10 cellular contexts compared by ENCODE assay signal in the genomic region with DNA sequence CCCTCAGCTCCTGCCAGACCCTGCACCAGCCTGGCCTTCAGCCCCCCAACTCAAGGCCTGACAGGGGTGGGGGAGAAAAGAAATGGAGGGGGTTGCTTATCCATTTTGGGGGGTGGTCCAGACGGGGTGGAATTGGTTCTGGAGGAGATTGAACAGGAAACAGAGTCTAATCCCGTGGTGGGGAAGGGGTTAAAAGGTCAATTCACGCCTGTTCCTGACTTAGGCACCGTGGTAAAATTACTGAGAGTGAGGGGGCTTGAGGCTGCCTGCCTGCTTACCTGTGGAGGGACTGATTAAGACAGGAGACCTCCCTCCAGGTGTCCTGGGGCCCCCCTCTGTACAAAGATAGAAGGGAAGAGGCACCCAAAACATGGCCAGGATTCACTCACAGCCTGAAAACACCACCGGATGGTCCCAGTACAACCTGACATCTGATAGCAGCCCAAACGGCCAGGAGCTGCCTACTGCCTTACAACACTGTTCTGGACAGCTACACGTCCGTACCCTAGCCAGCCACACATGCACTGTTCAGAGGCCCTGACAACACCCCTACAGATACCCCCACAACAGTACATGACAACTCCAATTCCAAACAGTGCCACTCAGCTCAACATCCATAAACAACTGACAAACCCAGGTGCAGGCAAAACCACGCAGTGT. TPM values are rescaled to one million over a fixed set of nuclear protein-coding genes. Genes with fewer than 3 reads are reported as not detected.
DNase-seq lines count a peak whose midpoint lies in the region; ATAC-seq and TF ChIP-seq lines count a peak whose summit lies in the region.
"Had no signal": no experiment of that assay in that cellular context is flagged by ENCODE, and none has a peak within 500 bp of the region (broad histone marks: within the 10 kb centered on the region; RNA-seq: fewer than 3 reads in every experiment).

No MANE protein-coding gene starts in this region.

- H3K9me3 Mint-ChIP-seq in HFFc6, result no peaks in the 10 kb centered on the region

- CTCF ChIA-PET in PC-3 (lab: Charles Lee), result no interaction called here

- no peak overlapping the region; the same call in 1 of the 2 replicates for H3K4me3 Mint-ChIP-seq in HFFc6

- H3K9me3 ChIP-seq in breast epithelium (no peaks in the 10 kb centered on the region), lower lobe of right lung (no peaks in the 10 kb centered on the region), stomach (no peaks in the 10 kb centered on the region), PC-3 (ENCODE audit: low read length) (no peaks in the 10 kb centered on the region)

- no peaks in the 10 kb centered on the region for H3K36me3 Mint-ChIP-seq in HFFc6 (ENCODE audit: low read depth)

- H3K4me1 ChIP-seq in breast epithelium (peaks cover 48 to 80% of the 10 kb centered on the region in 2 donors), lower lobe of right lung (peaks cover 95% of the 10 kb centered on the region), stomach (peaks cover 97 to 100% (median 99%) of the 10 kb centered on the region in 4 donors), PC-3 (ENCODE audit: insufficient read depth, low read length) (peaks cover 32% of the 10 kb centered on the region)

- intact Hi-C loops in breast epithelium (cut with DNase I; ENCODE audit: low total_unique reads), result no loop called here
- intact Hi-C loops in lower lobe of right lung (cut with DNase I), result no loop called here
- intact Hi-C loops in stomach (cut with DNase I; ENCODE audit: low total_unique reads), result no loop called here
- intact Hi-C loops in PC-3 (cut with micrococcal nuclease), result no loop called here

- H3K4me3 ChIP-seq in breast epithelium (peak overlapping the region in 2 of 3 donors; percentile 5 to 46), lower lobe of right lung (no peak overlapping the region), stomach (peak overlapping the region in 2 of 4 donors; percentile 6), PC-3 (ENCODE audit: low read length) (no peak overlapping the region)

- H3K4me2 ChIP-seq in PC-3 (ENCODE audit: low read length), result no peak overlapping the region

- peaks cover 85% of the 10 kb centered on the region for H3K4me1 Mint-ChIP-seq in HFFc6 (ENCODE audit: low read depth)

- ATAC-seq in lower lobe of right lung (no peak), GM21529 (IDR thresholded peaks at IDR 0.05; ENCODE audit: unreplicated experiment) (no peak), PC-3 (no peak), GM19023 (IDR thresholded peaks at IDR 0.05; ENCODE audit: unreplicated experiment) (no peak)

- peaks cover 82% of the 10 kb centered on the region for H3K79me2 ChIP-seq in PC-3 (ENCODE audit: low read length)

- H4K20me1 ChIP-seq in PC-3 (ENCODE audit: low read length), result no peaks in the 10 kb centered on the region

- H3K36me3 ChIP-seq in breast epithelium, result no peaks in the 10 kb centered on the region
- no peaks in the 10 kb centered on the region for H3K36me3 ChIP-seq in lower lobe of right lung
- H3K36me3 ChIP-seq in stomach, result no peaks in the 10 kb centered on the region
- no peaks in the 10 kb centered on the region; the same call in 1 of the 2 replicates for H3K36me3 ChIP-seq in PC-3 (ENCODE audit: low read depth, low read length)

- 23 to 32% (median 32%) methylated on average over 9 of the region's 9 CpGs for WGBS in stomach, 5 donors

- H3F3A ChIP-seq in PC-3 (ENCODE audit: low read length, unreplicated experiment), result peaks cover 9% of the 10 kb centered on the region

- POLR2A ChIA-PET in PC-3 (lab: Charles Lee; ENCODE audit: unreplicated experiment), result no interaction called here

- H2AFZ ChIP-seq in PC-3 (ENCODE audit: low read length), result no peak overlapping the region

- H3K27ac Mint-ChIP-seq in HFFc6, result peak overlapping the region; percentile 72

- H3K9ac ChIP-seq in PC-3 (ENCODE audit: low read length), result no peak overlapping the region

- H3K27ac ChIP-seq in breast epithelium (peak overlapping the region; percentile 92 to 93), lower lobe of right lung (peak overlapping the region; percentile 76), stomach (peak overlapping the region; percentile 46 to 97 (median 95)), PC-3 (ENCODE audit: low read length) (no peak overlapping the region)

- H3K27me3 ChIP-seq in breast epithelium, result no peaks in the 10 kb centered on the region
- H3K27me3 ChIP-seq in lower lobe of right lung (ENCODE audit: low read depth), result no peaks in the 10 kb centered on the region
- peaks cover 0 to 10% (median 0%) of the 10 kb centered on the region in 3 donors for H3K27me3 ChIP-seq in stomach
- H3K27me3 ChIP-seq in PC-3 (ENCODE audit: low read length), result no peaks in the 10 kb centered on the region

- TF ChIP-seq POLR2A in breast epithelium (IDR thresholded peaks at IDR 0.05), result no peak
- no peak for TF ChIP-seq POLR2A in stomach (IDR thresholded peaks at IDR 0.05)

- no TSS peak for BruUV-seq in PC-3 (replicated peaks; lab: Mats Ljungman, UMichigan)

- H3K27me3 Mint-ChIP-seq in HFFc6 (ENCODE audit: insufficient read depth), result peaks cover 4% of the 10 kb centered on the region

- no peak for TF ChIP-seq EP300 in stomach (IDR thresholded peaks at IDR 0.05)

- TF ChIP-seq CTCF in HFFc6 (IDR thresholded peaks at IDR 0.05) (no peak), breast epithelium (IDR thresholded peaks at IDR 0.05) (no peak), lower lobe of right lung (IDR thresholded peaks at IDR 0.05) (no peak), stomach (IDR thresholded peaks at IDR 0.05) (no peak), PC-3 (conservative IDR thresholded peaks at IDR 0.05; ENCODE audit: low read depth, low read length) (no peak)

- DNase-seq in HFFc6, result no peak
- no peak for DNase-seq in breast epithelium (ENCODE audit: low spot score in 2 of 2)
- no peak for DNase-seq in lower lobe of right lung
- DNase-seq in stomach, result no peak
- no peak for DNase-seq in PC-3
- no peak for DNase-seq in OCI-M2 (lab: John Stamatoyannopoulos, UW; ENCODE audit: unreplicated experiment)
- DNase-seq: amniotic stem cell, NCI-H187 treated with DMSO at 0.1 percent for 48 hours had no signal

- no peaks in the 10 kb centered on the region for H3K9me2 ChIP-seq in PC-3 (replicated peaks; ENCODE audit: low read length)

RNA-seq across cellular contexts. Expression of a gene that starts 31.8 kb away (rescaled TPM):
- 10 to 100 TPM; 30.7 to 53.2 (median 34.7) TPM for total RNA-seq in HFFc6 (2021; fragmentation: NEBNext Ultra II Directional; extraction: Animal tissue kit (Norgen Biotek cat#: 25700))
- total RNA-seq in breast epithelium, result 10 to 100 TPM; 10.7 to 17.1 (median 15.4) TPM
- total RNA-seq in lower lobe of right lung, result 23.7 TPM
- 10 to 100 TPM; 10.8 to 95.0 (median 35.1) TPM for total RNA-seq in stomach
- 10 to 100 TPM in 1 of 3 donors, 1 to 10 TPM in 2; 5.8 to 10.3 (median 8.3) TPM for polyA plus RNA-seq in stomach
- 15.2 and 20.4 TPM in 2 replicates for total RNA-seq in PC-3 (2014; rRNA removed)

Comparison
In these comparisons a context has a peak if more than half of its experiments do, and no peak if none do; other contexts are left out.
1. H3K4me3 ChIP-seq: peak in breast epithelium (2 of 3); none in lower lobe of right lung (single experiment) and PC-3 (single experiment).